Comparison of ENCODE assay signal across 2 cellular contexts in genomic region chr14:20624495-20625070, GRCh38.
A peak's percentile ranks its signal among the peaks of the same experiment; 100 is the strongest.
TF ChIP-seq lines count a peak whose summit lies in the region.

No MANE protein-coding gene starts in this region.

TF ChIP-seq in HEK293, 187 proteins besides CTCF, POLR2A, EP300 and RAD21 (continues in another document):
- TF ChIP-seq PRDM10 (tag by site-specific recombination; IDR thresholded peaks at IDR 0.05): peak; percentile 74
- no peak for TF ChIP-seq ZNF544 (tag by site-specific recombination; IDR thresholded peaks at IDR 0.05)
- TF ChIP-seq ZNF248 (tag by site-specific recombination; IDR thresholded peaks at IDR 0.05): peak; percentile 100
- no peak for TF ChIP-seq ZNF174 (tag by site-specific recombination; IDR thresholded peaks at IDR 0.05)
- 0 out of 2 replicates have a peak, but pooled peaks have one; percentile 51 for TF ChIP-seq ZNF530 (tag by site-specific recombination; IDR thresholded peaks at IDR 0.05; ENCODE audit: low read depth)
- no peak for TF ChIP-seq ZNF670 (tag by site-specific recombination; IDR thresholded peaks at IDR 0.05; ENCODE audit: low read depth)
- peak; percentile 70 for TF ChIP-seq ZIC2 (tag by site-specific recombination; IDR thresholded peaks at IDR 0.05)
- no peak for TF ChIP-seq RBAK (tag by site-specific recombination; IDR thresholded peaks at IDR 0.05)
- TF ChIP-seq ZBTB17 (tag by site-specific recombination; IDR thresholded peaks at IDR 0.05): peak; percentile 68; the same call in 1 of the 2 replicates
- TF ChIP-seq SETDB1 (IDR thresholded peaks at IDR 0.05; ENCODE audit: insufficient read length, low read length): no peak
- 0 out of 2 replicates have a peak, but pooled peaks have one; percentile 11 for TF ChIP-seq ZNF692 (tag by site-specific recombination; IDR thresholded peaks at IDR 0.05)
- TF ChIP-seq ZXDB (tag by site-specific recombination; IDR thresholded peaks at IDR 0.05): peak; percentile 51; the same call in 1 of the 2 replicates
- TF ChIP-seq ZNF600 (tag by site-specific recombination; IDR thresholded peaks at IDR 0.05): peak; percentile 79
- TF ChIP-seq, protein P1, sequence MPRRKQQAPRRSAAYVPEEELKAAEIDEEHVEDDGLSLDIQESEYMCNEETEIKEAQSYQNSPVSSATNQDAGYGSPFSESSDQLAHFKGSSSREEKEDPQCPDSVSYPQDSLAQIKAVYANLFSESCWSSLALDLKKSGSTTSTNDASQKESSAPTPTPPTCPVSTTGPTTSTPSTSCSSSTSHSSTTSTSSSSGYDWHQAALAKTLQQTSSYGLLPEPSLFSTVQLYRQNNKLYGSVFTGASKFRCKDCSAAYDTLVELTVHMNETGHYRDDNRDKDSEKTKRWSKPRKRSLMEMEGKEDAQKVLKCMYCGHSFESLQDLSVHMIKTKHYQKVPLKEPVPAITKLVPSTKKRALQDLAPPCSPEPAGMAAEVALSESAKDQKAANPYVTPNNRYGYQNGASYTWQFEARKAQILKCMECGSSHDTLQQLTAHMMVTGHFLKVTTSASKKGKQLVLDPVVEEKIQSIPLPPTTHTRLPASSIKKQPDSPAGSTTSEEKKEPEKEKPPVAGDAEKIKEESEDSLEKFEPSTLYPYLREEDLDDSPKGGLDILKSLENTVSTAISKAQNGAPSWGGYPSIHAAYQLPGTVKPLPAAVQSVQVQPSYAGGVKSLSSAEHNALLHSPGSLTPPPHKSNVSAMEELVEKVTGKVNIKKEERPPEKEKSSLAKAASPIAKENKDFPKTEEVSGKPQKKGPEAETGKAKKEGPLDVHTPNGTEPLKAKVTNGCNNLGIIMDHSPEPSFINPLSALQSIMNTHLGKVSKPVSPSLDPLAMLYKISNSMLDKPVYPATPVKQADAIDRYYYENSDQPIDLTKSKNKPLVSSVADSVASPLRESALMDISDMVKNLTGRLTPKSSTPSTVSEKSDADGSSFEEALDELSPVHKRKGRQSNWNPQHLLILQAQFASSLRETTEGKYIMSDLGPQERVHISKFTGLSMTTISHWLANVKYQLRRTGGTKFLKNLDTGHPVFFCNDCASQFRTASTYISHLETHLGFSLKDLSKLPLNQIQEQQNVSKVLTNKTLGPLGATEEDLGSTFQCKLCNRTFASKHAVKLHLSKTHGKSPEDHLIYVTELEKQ (tag by site-specific recombination; IDR thresholded peaks at IDR 0.05; ENCODE audit: borderline replicate concordance): no peak
- peak; percentile 65; the same call in 1 of the 2 replicates for TF ChIP-seq ZFP69B (tag by site-specific recombination; IDR thresholded peaks at IDR 0.05)
- peak; percentile 79 for TF ChIP-seq ZFHX2 (tag by site-specific recombination; conservative IDR thresholded peaks at IDR 0.05)
- TF ChIP-seq KLF9 (tag by site-specific recombination; IDR thresholded peaks at IDR 0.05; ENCODE audit: low read depth): no peak
- TF ChIP-seq ZNF37A (tag by site-specific recombination; IDR thresholded peaks at IDR 0.05): no peak
- 0 out of 2 replicates have a peak, but pooled peaks have one; percentile 30 for TF ChIP-seq SP7 (tag by site-specific recombination; IDR thresholded peaks at IDR 0.05)
- 0 out of 2 replicates have a peak, but pooled peaks have one; percentile 33 for TF ChIP-seq ZNF76 (tag by site-specific recombination; IDR thresholded peaks at IDR 0.05; ENCODE audit: borderline replicate concordance, low read depth)

TF ChIP-seq in K562, 482 proteins besides CTCF, POLR2A, EP300 and RAD21 (continues in another document):
- TF ChIP-seq CREM (IDR thresholded peaks at IDR 0.05; ENCODE audit: low read depth): peak; percentile 45; the same call in 1 of the 2 replicates
- TF ChIP-seq EGR1 (conservative IDR thresholded peaks at IDR 0.05): peak; percentile 78
- TF ChIP-seq ELF2 (CRISPR knock-in tag; IDR thresholded peaks at IDR 0.05): no peak
- TF ChIP-seq ATF7 (IDR thresholded peaks at IDR 0.05): no peak
- TF ChIP-seq, protein P2, sequence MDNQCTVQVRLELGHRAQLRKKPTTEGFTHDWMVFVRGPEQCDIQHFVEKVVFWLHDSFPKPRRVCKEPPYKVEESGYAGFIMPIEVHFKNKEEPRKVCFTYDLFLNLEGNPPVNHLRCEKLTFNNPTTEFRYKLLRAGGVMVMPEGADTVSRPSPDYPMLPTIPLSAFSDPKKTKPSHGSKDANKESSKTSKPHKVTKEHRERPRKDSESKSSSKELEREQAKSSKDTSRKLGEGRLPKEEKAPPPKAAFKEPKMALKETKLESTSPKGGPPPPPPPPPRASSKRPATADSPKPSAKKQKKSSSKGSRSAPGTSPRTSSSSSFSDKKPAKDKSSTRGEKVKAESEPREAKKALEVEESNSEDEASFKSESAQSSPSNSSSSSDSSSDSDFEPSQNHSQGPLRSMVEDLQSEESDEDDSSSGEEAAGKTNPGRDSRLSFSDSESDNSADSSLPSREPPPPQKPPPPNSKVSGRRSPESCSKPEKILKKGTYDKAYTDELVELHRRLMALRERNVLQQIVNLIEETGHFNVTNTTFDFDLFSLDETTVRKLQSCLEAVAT (IDR thresholded peaks at IDR 0.05): 0 out of 4 replicates have a peak, but pooled peaks have one; percentile 25 to 26
- peak; percentile 32; the same call in 1 of the 2 replicates for TF ChIP-seq ZBTB40 (IDR thresholded peaks at IDR 0.05)
- TF ChIP-seq ZBTB40 (CRISPR knock-in tag; IDR thresholded peaks at IDR 0.05): no peak
- TF ChIP-seq, protein P3, sequence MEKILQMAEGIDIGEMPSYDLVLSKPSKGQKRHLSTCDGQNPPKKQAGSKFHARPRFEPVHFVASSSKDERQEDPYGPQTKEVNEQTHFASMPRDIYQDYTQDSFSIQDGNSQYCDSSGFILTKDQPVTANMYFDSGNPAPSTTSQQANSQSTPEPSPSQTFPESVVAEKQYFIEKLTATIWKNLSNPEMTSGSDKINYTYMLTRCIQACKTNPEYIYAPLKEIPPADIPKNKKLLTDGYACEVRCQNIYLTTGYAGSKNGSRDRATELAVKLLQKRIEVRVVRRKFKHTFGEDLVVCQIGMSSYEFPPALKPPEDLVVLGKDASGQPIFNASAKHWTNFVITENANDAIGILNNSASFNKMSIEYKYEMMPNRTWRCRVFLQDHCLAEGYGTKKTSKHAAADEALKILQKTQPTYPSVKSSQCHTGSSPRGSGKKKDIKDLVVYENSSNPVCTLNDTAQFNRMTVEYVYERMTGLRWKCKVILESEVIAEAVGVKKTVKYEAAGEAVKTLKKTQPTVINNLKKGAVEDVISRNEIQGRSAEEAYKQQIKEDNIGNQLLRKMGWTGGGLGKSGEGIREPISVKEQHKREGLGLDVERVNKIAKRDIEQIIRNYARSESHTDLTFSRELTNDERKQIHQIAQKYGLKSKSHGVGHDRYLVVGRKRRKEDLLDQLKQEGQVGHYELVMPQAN (IDR thresholded peaks at IDR 0.05; ENCODE audit: borderline replicate concordance): 0 out of 2 replicates have a peak, but pooled peaks have one; percentile 42
- TF ChIP-seq HEY1 (CRISPR knock-in tag; IDR thresholded peaks at IDR 0.05; ENCODE audit: borderline replicate concordance): no peak
- TF ChIP-seq HIVEP1 (CRISPR knock-in tag; IDR thresholded peaks at IDR 0.05): no peak
- no peak for TF ChIP-seq FOXP1 (CRISPR knock-in tag; IDR thresholded peaks at IDR 0.05)
- no peak for TF ChIP-seq GATA2 (CRISPR knock-in tag; IDR thresholded peaks at IDR 0.05)
- no peak for TF ChIP-seq PHF20 (IDR thresholded peaks at IDR 0.05; ENCODE audit: partially characterized antibody)
- TF ChIP-seq, protein P4, sequence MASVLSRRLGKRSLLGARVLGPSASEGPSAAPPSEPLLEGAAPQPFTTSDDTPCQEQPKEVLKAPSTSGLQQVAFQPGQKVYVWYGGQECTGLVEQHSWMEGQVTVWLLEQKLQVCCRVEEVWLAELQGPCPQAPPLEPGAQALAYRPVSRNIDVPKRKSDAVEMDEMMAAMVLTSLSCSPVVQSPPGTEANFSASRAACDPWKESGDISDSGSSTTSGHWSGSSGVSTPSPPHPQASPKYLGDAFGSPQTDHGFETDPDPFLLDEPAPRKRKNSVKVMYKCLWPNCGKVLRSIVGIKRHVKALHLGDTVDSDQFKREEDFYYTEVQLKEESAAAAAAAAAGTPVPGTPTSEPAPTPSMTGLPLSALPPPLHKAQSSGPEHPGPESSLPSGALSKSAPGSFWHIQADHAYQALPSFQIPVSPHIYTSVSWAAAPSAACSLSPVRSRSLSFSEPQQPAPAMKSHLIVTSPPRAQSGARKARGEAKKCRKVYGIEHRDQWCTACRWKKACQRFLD (CRISPR knock-in tag; IDR thresholded peaks at IDR 0.05): 0 out of 2 replicates have a peak, but pooled peaks have one; percentile 49
- TF ChIP-seq NR2C1 (IDR thresholded peaks at IDR 0.05): peak; percentile 79
- peak; percentile 83 for TF ChIP-seq NR2C1 (tag; IDR thresholded peaks at IDR 0.05)
- TF ChIP-seq STAG1 (CRISPR knock-in tag; IDR thresholded peaks at IDR 0.05; ENCODE audit: borderline replicate concordance): no peak
- peak; percentile 43 for TF ChIP-seq RBBP5 (IDR thresholded peaks at IDR 0.05; ENCODE audit: borderline replicate concordance, insufficient read depth, low read length, poor library complexity, severe bottlenecking)
- 0 out of 2 replicates have a peak, but pooled peaks have one; percentile 62 for TF ChIP-seq LARP7 (IDR thresholded peaks at IDR 0.05)
- TF ChIP-seq FOXM1 (IDR thresholded peaks at IDR 0.05; ENCODE audit: low read depth): no peak
- TF ChIP-seq FOXM1 (CRISPR knock-in tag; IDR thresholded peaks at IDR 0.05; ENCODE audit: low read depth): no peak
- TF ChIP-seq, protein P5, sequence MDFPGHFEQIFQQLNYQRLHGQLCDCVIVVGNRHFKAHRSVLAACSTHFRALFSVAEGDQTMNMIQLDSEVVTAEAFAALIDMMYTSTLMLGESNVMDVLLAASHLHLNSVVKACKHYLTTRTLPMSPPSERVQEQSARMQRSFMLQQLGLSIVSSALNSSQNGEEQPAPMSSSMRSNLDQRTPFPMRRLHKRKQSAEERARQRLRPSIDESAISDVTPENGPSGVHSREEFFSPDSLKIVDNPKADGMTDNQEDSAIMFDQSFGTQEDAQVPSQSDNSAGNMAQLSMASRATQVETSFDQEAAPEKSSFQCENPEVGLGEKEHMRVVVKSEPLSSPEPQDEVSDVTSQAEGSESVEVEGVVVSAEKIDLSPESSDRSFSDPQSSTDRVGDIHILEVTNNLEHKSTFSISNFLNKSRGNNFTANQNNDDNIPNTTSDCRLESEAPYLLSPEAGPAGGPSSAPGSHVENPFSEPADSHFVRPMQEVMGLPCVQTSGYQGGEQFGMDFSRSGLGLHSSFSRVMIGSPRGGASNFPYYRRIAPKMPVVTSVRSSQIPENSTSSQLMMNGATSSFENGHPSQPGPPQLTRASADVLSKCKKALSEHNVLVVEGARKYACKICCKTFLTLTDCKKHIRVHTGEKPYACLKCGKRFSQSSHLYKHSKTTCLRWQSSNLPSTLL (IDR thresholded peaks at IDR 0.05): 0 out of 2 replicates have a peak, but pooled peaks have one; percentile 39
- no peak for TF ChIP-seq CCNT2 (IDR thresholded peaks at IDR 0.05; ENCODE audit: borderline replicate concordance, extremely low read depth, insufficient read length, low read depth, low read length)
- no peak for TF ChIP-seq POLR2AphosphoS5 (IDR thresholded peaks at IDR 0.05; ENCODE audit: control insufficient read depth, insufficient read depth, low read depth, low read length)
- peak; percentile 78 for TF ChIP-seq CEBPB (tag; IDR thresholded peaks at IDR 0.05)
- TF ChIP-seq E2F6 (IDR thresholded peaks at IDR 0.05; ENCODE audit: borderline replicate concordance in 1 of 2, extremely low read depth in 1 of 2, insufficient read depth in 1 of 2, insufficient read length in 1 of 2, low read depth in 1 of 2, low read length in 1 of 2, poor library complexity in 1 of 2, severe bottlenecking in 1 of 2): peak; percentile 24 to 47
